10 cellular contexts compared by ENCODE assay signal in genomic region chr14:75474122-75474521, GRCh38. TPM values are rescaled to one million over a fixed set of nuclear protein-coding genes. Genes with fewer than 3 reads are reported as not detected.
DNase-seq lines count a peak whose midpoint lies in the region; ATAC-seq and TF ChIP-seq lines count a peak whose summit lies in the region.
"Not testable (repeated sequence)": the region's sequence is repeated elsewhere in the genome, so short reads cannot be mapped to it uniquely, and the experiment has no call there.
"Had no signal": no experiment of that assay in that cellular context is flagged by ENCODE, and none has a peak within 500 bp of the region (broad histone marks: within the 10 kb centered on the region; RNA-seq: fewer than 3 reads in every experiment).

No MANE protein-coding gene starts in this region.

- H3K27ac ChIP-seq in SU-DHL-6 (ENCODE audit: low read depth, low read length): peak overlapping the region; percentile 18; the same call in 1 of the 2 replicates
- not testable (repeated sequence) for H3K27ac ChIP-seq in sigmoid colon

- H3K27me3 Mint-ChIP-seq in Caco-2 (ENCODE audit: insufficient read depth, unreplicated experiment): not testable (repeated sequence)

- peak; percentile 69 to 79 for DNase-seq in Caco-2
- DNase-seq in NCI-H526 (lab: John Stamatoyannopoulos, UW): peak; percentile 14 to 31
- peak; percentile 64 for DNase-seq in mucosa of gallbladder (ENCODE audit: low spot score)
- DNase-seq in sigmoid colon: peak; percentile 46

- POLR2A ChIA-PET in Caco-2 (lab: Charles Lee): not testable (repeated sequence)

- H3K4me1 ChIP-seq in Caco-2 (peaks cover 18% of the 10 kb centered on the region), sigmoid colon (peaks cover 0 to 33% (median 29%) of the 10 kb centered on the region in 4 donors)

- TF ChIP-seq EP300 in Ishikawa (IDR thresholded peaks at IDR 0.05; ENCODE audit: borderline replicate concordance); sigmoid colon (IDR thresholded peaks at IDR 0.05): not testable (repeated sequence)

- H3K9me3 Mint-ChIP-seq in Caco-2 (ENCODE audit: unreplicated experiment): not testable (repeated sequence)

- TF ChIP-seq POLR2A in sigmoid colon (IDR thresholded peaks at IDR 0.05): not testable (repeated sequence)

- not testable (repeated sequence) for TF ChIP-seq RAD21 in Ishikawa (IDR thresholded peaks at IDR 0.05; ENCODE audit: low read depth)

- peak; percentile 38 for ATAC-seq in esophagus mucosa

- H3K36me3 Mint-ChIP-seq in Caco-2 (ENCODE audit: insufficient read depth, unreplicated experiment): peaks cover 91% of the 10 kb centered on the region

- not testable (repeated sequence) for H2AFZ ChIP-seq in SU-DHL-6 (ENCODE audit: low read depth, low read length, severe bottlenecking)

- not testable (repeated sequence) for TF ChIP-seq CTCF in Caco-2 (IDR thresholded peaks at IDR 0.05; ENCODE audit: insufficient read depth in 1 of 2, low read depth in 1 of 2, low read length in 1 of 2, severe bottlenecking in 1 of 2, unreplicated experiment in 1 of 2); SU-DHL-6 (IDR thresholded peaks at IDR 0.05; ENCODE audit: insufficient read depth, low read length, poor library complexity, severe bottlenecking); sigmoid colon (IDR thresholded peaks at IDR 0.05)

- H3K9me3 ChIP-seq in Caco-2; SU-DHL-6 (ENCODE audit: insufficient read depth, low read length); sigmoid colon: not testable (repeated sequence)

- H4K20me1 ChIP-seq in SU-DHL-6 (ENCODE audit: low read depth, low read length): not testable (repeated sequence)

- H3K4me2 ChIP-seq in SU-DHL-6 (ENCODE audit: low read depth, low read length, poor library complexity, severe bottlenecking): not testable (repeated sequence)

- 21 to 73% methylated on average over 6 of the region's 6 CpGs for WGBS in sigmoid colon, 2 donors

- H3K4me3 Mint-ChIP-seq in Caco-2 (ENCODE audit: unreplicated experiment): not testable (repeated sequence)

- intact Hi-C loops in Caco-2 (cut with micrococcal nuclease; ENCODE audit: unreplicated experiment): not testable (repeated sequence)
- intact Hi-C loops in sigmoid colon (cut with DNase I): loop anchor here (5.0 kb wide), 1 partner anchor 162 kb away; no protein-coding TSS in a partner anchor

- CTCF ChIA-PET in Caco-2 (lab: Charles Lee): not testable (repeated sequence)

- H3F3A ChIP-seq in SU-DHL-6 (ENCODE audit: insufficient read depth): peaks cover 39% of the 10 kb centered on the region

- H3K27ac Mint-ChIP-seq in Caco-2 (ENCODE audit: unreplicated experiment): not testable (repeated sequence)

- H3K4me1 Mint-ChIP-seq in Caco-2 (ENCODE audit: low read depth, unreplicated experiment): peaks cover 27% of the 10 kb centered on the region

- H3K27me3 ChIP-seq in Caco-2 (replicated peaks; ENCODE audit: control insufficient read depth, insufficient read depth, low read length); SU-DHL-6 (ENCODE audit: low read length); sigmoid colon: not testable (repeated sequence)

- BruUV-seq in Caco-2 (replicated peaks; lab: Mats Ljungman, UMichigan): not testable (repeated sequence)

- H3K9ac ChIP-seq in SU-DHL-6 (ENCODE audit: low read length): not testable (repeated sequence)

- H3K4me3 ChIP-seq in Caco-2 (ENCODE audit: low read depth, low read length); SU-DHL-6 (ENCODE audit: insufficient read depth, low read length, poor library complexity, severe bottlenecking); sigmoid colon: not testable (repeated sequence)

- not testable (repeated sequence) for H3K79me2 ChIP-seq in SU-DHL-6 (ENCODE audit: insufficient read depth, low read length)

- not testable (repeated sequence) for H3K9me2 ChIP-seq in SU-DHL-6 (replicated peaks; ENCODE audit: insufficient read depth, low read length)

- not testable (repeated sequence) for H3K36me3 ChIP-seq in Caco-2 (ENCODE audit: control insufficient read depth, insufficient read depth, low read length); SU-DHL-6 (ENCODE audit: low read length)
- H3K36me3 ChIP-seq in sigmoid colon: peaks cover 0 to 53% (median 20%) of the 10 kb centered on the region in 4 donors

TF ChIP-seq in Ishikawa, 13 proteins besides CTCF, POLR2A, EP300 and RAD21:
- TF ChIP-seq TEAD4 (IDR thresholded peaks at IDR 0.05): peak; percentile 45; the same call in 1 of the 2 replicates
TF ChIP-seq in Ishikawa: peak in this region for 1; not testable (repeated sequence) for 12.

RNA-seq across cellular contexts. Expression of gene JDP2, which starts 46.3 kb away (rescaled TPM):
- total RNA-seq in Caco-2 (2022) (95.7 TPM in 2 replicates), esophagus mucosa (18.5 TPM), mucosa of gallbladder (43.0 TPM), sigmoid colon (10 to 100 TPM; 54.9 to 90.0 (median 58.0) TPM)
- 10 to 100 TPM; 24.5 to 46.8 (median 32.8) TPM for polyA plus RNA-seq in sigmoid colon
- polyA plus RNA-seq: CD8-positive, alpha-beta memory T cell had no signal

RNA-seq across cellular contexts. Expression of gene BATF, which starts 48.1 kb away (rescaled TPM):
- total RNA-seq in Caco-2 (2022) (1.5 and 1.7 TPM in 2 replicates), esophagus mucosa (0.84 TPM), mucosa of gallbladder (5.7 TPM), sigmoid colon (1 to 10 TPM in 3 of 4 donors, not detected in 1; 1.6 to 5.0 (median 2.3) TPM)
- 10 to 100 TPM in 1 of 3 donors, 1 to 10 TPM in 2; 5.3 to 17.1 (median 6.0) TPM for polyA plus RNA-seq in sigmoid colon
- total RNA-seq: GM23248, H7 had no signal
- polyA plus RNA-seq: GM23248 had no signal

Comparison
In these comparisons a context has a peak if more than half of its experiments do, and no peak if none do; other contexts are left out.
1. DNase-seq: peak in every context shown above with its lines; median percentile 74 in Caco-2; 64 in mucosa of gallbladder; 46 in sigmoid colon; 22 in NCI-H526.